In the genomic region with DNA sequence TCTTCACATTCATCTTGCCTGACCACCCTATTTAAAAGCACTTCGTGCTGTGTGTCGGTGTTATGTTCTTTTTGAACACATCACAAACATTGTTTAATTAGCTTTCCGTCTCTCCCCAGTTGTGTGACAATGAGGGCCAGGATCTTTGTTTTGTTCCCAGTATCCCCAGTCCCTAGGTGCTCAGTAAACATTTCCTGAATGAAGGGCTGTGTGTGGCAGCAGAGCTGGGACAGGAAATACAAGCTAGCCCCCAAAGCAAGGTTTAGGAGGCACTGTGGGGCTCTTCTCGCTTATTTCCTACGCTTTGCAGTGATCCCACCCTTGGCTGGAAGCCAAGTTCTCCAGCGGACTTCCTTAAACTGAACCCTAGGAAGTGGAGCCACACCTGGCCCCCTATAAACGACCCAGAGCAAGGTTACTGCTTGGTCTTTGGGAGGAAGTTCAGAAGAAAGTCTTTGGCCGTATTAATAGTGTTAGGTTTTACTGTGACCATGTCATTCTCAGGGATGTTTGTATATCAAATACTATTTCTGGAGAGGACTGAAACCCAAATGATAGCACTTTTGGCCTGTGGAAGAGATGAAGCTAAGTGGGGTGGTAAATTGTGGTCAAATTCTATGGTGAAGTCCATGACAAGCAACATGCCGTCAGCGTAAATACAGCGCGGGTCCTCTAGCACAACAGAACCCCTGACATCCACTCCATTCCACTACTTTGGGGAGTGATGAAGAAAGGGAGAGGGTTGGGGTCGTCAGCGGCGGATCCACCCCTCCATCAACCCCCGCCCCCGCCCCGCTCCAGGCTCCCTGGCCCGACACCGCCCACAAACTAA, we compare ENCODE assay signal across 9 cellular contexts. TPM values are rescaled to one million over a fixed set of nuclear protein-coding genes. Genes with fewer than 3 reads are reported as not detected.
DNase-seq lines count a peak whose midpoint lies in the region; ATAC-seq and TF ChIP-seq lines count a peak whose summit lies in the region.
"Had no signal": no experiment of that assay in that cellular context is flagged by ENCODE, and none has a peak within 500 bp of the region (broad histone marks: within the 10 kb centered on the region; RNA-seq: fewer than 3 reads in every experiment).

No MANE protein-coding gene starts in this region.

- peak overlapping the region; percentile 7 to 76 for H3K27ac Mint-ChIP-seq in natural killer cell treated with Interleukin-12 subunit alpha and Interleukin-12 subunit beta and Interleukin-15 and Interleukin-18, amount 100 ng/mL, for 72 hours

- no peaks in the 10 kb centered on the region for H3K9me3 Mint-ChIP-seq in natural killer cell treated with Interleukin-12 subunit alpha and Interleukin-12 subunit beta and Interleukin-15 and Interleukin-18, amount 100 ng/mL, for 72 hours

- peak overlapping the region; percentile 82 for H3K4me3 Mint-ChIP-seq in natural killer cell treated with Interleukin-12 subunit alpha and Interleukin-12 subunit beta and Interleukin-15 and Interleukin-18, amount 100 ng/mL, for 72 hours

- H3K36me3 Mint-ChIP-seq in natural killer cell treated with Interleukin-12 subunit alpha and Interleukin-12 subunit beta and Interleukin-15 and Interleukin-18, amount 100 ng/mL, for 72 hours: no peaks in the 10 kb centered on the region

- no peak for ATAC-seq in natural killer cell treated with Interleukin-12 subunit alpha and Interleukin-12 subunit beta and Interleukin-15 and Interleukin-18, amount 100 ng/mL, for 72 hours
- no peak for ATAC-seq in HG03139 (IDR thresholded peaks at IDR 0.05; ENCODE audit: unreplicated experiment)

- no peak overlapping the region for H3K27ac ChIP-seq in HUES6 (ENCODE audit: low read depth, low read length)
- H3K27ac ChIP-seq: pancreas had no signal

- H3K27me3 ChIP-seq in BJ (ENCODE audit: control insufficient read depth, insufficient read depth, low read length): no peaks in the 10 kb centered on the region
- peaks cover 12% of the 10 kb centered on the region; the same call in 1 of the 2 replicates for H3K27me3 ChIP-seq in HUES6 (ENCODE audit: control insufficient read depth, insufficient read depth, low read length)
- H3K27me3 ChIP-seq: pancreas had no signal

- H3K27me3 Mint-ChIP-seq in natural killer cell treated with Interleukin-12 subunit alpha and Interleukin-12 subunit beta and Interleukin-15 and Interleukin-18, amount 100 ng/mL, for 72 hours: no peaks in the 10 kb centered on the region

- H3K9me3 ChIP-seq in HUES6 (ENCODE audit: control insufficient read depth, insufficient read depth, low read depth, low read length): no peaks in the 10 kb centered on the region
- H3K9me3 ChIP-seq: pancreas had no signal

- H3K4me1 ChIP-seq in HUES6 (ENCODE audit: control insufficient read depth, insufficient read depth, low read length): peaks cover 21% of the 10 kb centered on the region

- POLR2A ChIA-PET in BJ (lab: Charles Lee): no interaction called here

- H3K9ac ChIP-seq in HUES6 (ENCODE audit: low read length): no peak overlapping the region

- H3K36me3 ChIP-seq in BJ (ENCODE audit: control insufficient read depth, insufficient read depth, low read length) (peaks cover 6% of the 10 kb centered on the region), HUES6 (ENCODE audit: control insufficient read depth, insufficient read depth, low read length) (peaks cover 10% of the 10 kb centered on the region)
- H3K36me3 ChIP-seq: pancreas had no signal

- CTCF ChIA-PET in BJ (lab: Yijun Ruan, JAX): interaction anchor here (0.6 to 9.5 kb wide), 14 partner anchors 8 to 155 kb away, joined by 3 to 144 read pairs (median 4); a partner anchor contains a TSS

- no peak for TF ChIP-seq CTCF in BJ (IDR thresholded peaks at IDR 0.05; ENCODE audit: insufficient read depth, low read depth, low read length)
- TF ChIP-seq CTCF in cardiac fibroblast (IDR thresholded peaks at IDR 0.05; ENCODE audit: low read depth, low read length): no peak

- DNase-seq in BJ (ENCODE audit: low read depth): no peak
- no peak for DNase-seq in cardiac fibroblast (ENCODE audit: low read depth in 2 of 2)
- no peak for DNase-seq in natural killer cell treated with Interleukin-12 subunit alpha and Interleukin-12 subunit beta and Interleukin-15 and Interleukin-18, amount 100 ng/mL, for 72 hours (ENCODE audit: low spot score)
- DNase-seq in SKM-1 (lab: John Stamatoyannopoulos, UW; ENCODE audit: unreplicated experiment): no peak
- DNase-seq in DMS53 treated with DMSO at 0.1 percent for 48 hours (lab: John Stamatoyannopoulos, UW; ENCODE audit: unreplicated experiment): no peak
- DNase-seq in NCI-H2196 (lab: John Stamatoyannopoulos, UW; ENCODE audit: unreplicated experiment): no peak

- H3K4me1 Mint-ChIP-seq in natural killer cell treated with Interleukin-12 subunit alpha and Interleukin-12 subunit beta and Interleukin-15 and Interleukin-18, amount 100 ng/mL, for 72 hours (ENCODE audit: low read depth in 2 of 2): peaks cover 16 to 30% of the 10 kb centered on the region in 2 donors

- H3K4me3 ChIP-seq in BJ (ENCODE audit: low read depth, low read length) (peak overlapping the region; percentile 70), HUES6 (ENCODE audit: low read depth, low read length) (peak overlapping the region; percentile 79), cardiac fibroblast (replicated peaks in 1 of 2; ENCODE audit: low read depth in 2 of 2, low read length in 2 of 2) (peak overlapping the region; percentile 13 to 45)

RNA-seq across cellular contexts. Expression of a gene that starts 0.6 kb away (rescaled TPM):
- 8.9 and 11.7 TPM in 2 replicates for polyA plus RNA-seq in BJ (2011; rRNA removed)
- polyA minus RNA-seq in BJ (2011; rRNA and poly(A)+ RNA removed): 7.5 and 10.4 TPM in 2 replicates
- total RNA-seq in natural killer cell treated with Interleukin-12 subunit alpha and Interleukin-12 subunit beta and Interleukin-15 and Interleukin-18, amount 100 ng/mL, for 72 hours: 10 to 100 TPM; 10.4 to 27.3 TPM

RNA-seq across cellular contexts. Expression of a gene that starts 16.6 kb away (rescaled TPM):
- 2,524 and 2,691 TPM in 2 replicates for polyA plus RNA-seq in BJ (2011; rRNA removed)
- 550 and 1,049 TPM in 2 replicates for polyA minus RNA-seq in BJ (2011; rRNA and poly(A)+ RNA removed)
- 1,000 to 10,000 TPM in 1 of 2 donors, 100 to 1,000 TPM in 1; 874 to 1,110 TPM for total RNA-seq in natural killer cell treated with Interleukin-12 subunit alpha and Interleukin-12 subunit beta and Interleukin-15 and Interleukin-18, amount 100 ng/mL, for 72 hours

RNA-seq across cellular contexts. Expression of a gene that starts 45.3 kb away (rescaled TPM):
- polyA plus RNA-seq in BJ (2011; rRNA removed): 22.5 and 40.6 TPM in 2 replicates
- 19.0 and 19.7 TPM in 2 replicates for polyA minus RNA-seq in BJ (2011; rRNA and poly(A)+ RNA removed)
- total RNA-seq in natural killer cell treated with Interleukin-12 subunit alpha and Interleukin-12 subunit beta and Interleukin-15 and Interleukin-18, amount 100 ng/mL, for 72 hours: under 1 TPM; 0.24 to 0.25 TPM

Comparison
In these comparisons a context has a peak if more than half of its experiments do, and no peak if none do; other contexts are left out.
1. H3K4me3 ChIP-seq: peak in every context shown above with its lines; median percentile 79 in HUES6; 70 in BJ; 29 in cardiac fibroblast.